ENCODE assay signal across 8 cellular contexts in genomic region chr1:53800621-53801020, GRCh38.
"Had no signal": no experiment of that assay in that cellular context is flagged by ENCODE, and none has a peak within 500 bp of the region (broad histone marks: within the 10 kb centered on the region; RNA-seq: fewer than 3 reads in every experiment).

No MANE protein-coding gene starts in this region.

- DNase-seq: GDM1, GF-D8 had no signal

- ATAC-seq: GM12878 had no signal

- FAIRE-seq: G401.6, GM12878, GM12891, GM12892, GM18507, GM19239 had no signal

- H3K4me3 ChIP-seq: GM12878 had no signal
